Comparison of ENCODE assay signal across 8 cellular contexts in the genomic region with DNA sequence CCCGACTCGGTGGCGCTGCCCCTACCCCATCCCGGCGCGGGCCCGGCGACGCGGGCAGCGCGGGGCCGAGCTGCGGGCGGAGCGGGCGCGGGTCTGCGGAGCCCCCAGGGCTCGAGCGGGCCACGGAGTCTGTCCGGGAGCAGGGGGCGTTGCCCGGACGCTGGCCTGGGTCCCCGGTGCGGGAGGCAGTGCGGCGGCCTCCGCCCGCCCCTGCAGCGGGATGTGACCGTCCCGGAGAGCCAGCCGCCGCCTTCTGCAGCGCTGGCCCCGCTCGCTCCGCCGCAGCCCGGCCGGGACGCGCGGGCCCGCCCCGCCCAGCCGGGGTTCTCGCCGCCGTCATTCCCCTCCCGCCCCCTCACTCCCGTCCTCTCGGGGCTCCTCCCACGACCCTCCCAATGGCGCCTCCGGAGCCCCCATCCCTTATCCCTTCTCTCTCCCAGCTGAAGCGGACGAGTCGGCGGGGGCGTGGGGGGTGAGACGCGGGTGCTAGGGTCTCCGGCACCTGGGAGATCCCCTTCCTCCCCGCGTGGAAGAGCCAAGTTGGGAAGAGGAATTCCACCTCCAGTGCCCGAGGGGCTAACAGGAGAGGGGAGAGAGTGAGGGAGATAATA. TPM values are rescaled to one million over a fixed set of nuclear protein-coding genes. Genes with fewer than 3 reads are reported as not detected.
DNase-seq lines count a peak whose midpoint lies in the region; ATAC-seq and TF ChIP-seq lines count a peak whose summit lies in the region.

A gene with protein sequence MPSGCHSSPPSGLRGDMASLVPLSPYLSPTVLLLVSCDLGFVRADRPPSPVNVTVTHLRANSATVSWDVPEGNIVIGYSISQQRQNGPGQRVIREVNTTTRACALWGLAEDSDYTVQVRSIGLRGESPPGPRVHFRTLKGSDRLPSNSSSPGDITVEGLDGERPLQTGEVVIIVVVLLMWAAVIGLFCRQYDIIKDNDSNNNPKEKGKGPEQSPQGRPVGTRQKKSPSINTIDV (minus strand): TSS at position 257 of the 611 bp plus-strand sequence. CDS start 521 bp downstream, outside the sequence.

- 0% methylated on average over 11 of the region's 70 CpGs for WGBS in right lobe of liver (ENCODE audit: insufficient coverage, low coverage, low lambda C conversion rate, missing lambda C conversion rate)

- peak; percentile 82 for TF ChIP-seq POLR2A in right lobe of liver (IDR thresholded peaks at IDR 0.05)

- H3K9ac ChIP-seq in ES-I3 (ENCODE audit: low read depth, low read length) (peak within 1 kb of the TSS; percentile 64), subcutaneous abdominal adipose tissue (ENCODE audit: low read length in 5 of 5) (peak within 1 kb of the TSS; percentile 73 to 89 (median 81))

- H3K27me3 ChIP-seq in SJCRH30 (peaks cover 14% of the 10 kb centered on the region), dorsolateral prefrontal cortex (no peaks in the 10 kb centered on the region), right lobe of liver (no peaks in the 10 kb centered on the region), subcutaneous abdominal adipose tissue (ENCODE audit: control insufficient read depth in 5 of 5, insufficient read depth in 4 of 5, low read length in 5 of 5) (peaks cover 0 to 10% (median 0%) of the 10 kb centered on the region in 5 donors)

- DNase-seq in SJCRH30: peak; percentile 25 to 34
- DNase-seq in dorsolateral prefrontal cortex: peak in 4 of 10 donors; percentile 37 to 59 (median 53)
- DNase-seq in right lobe of liver: peak; percentile 48 to 58 (median 56)
- no peak for DNase-seq in activated CD8-positive, alpha-beta memory T cell treated with anti-CD3 and anti-CD28 coated beads for 24 hours
- DNase-seq in DMS79 treated with DMSO at 0.1 percent for 48 hours (lab: John Stamatoyannopoulos, UW): no peak

- H3K4me3 ChIP-seq in SJCRH30 (peak within 1 kb of the TSS; percentile 61), dorsolateral prefrontal cortex (peak within 1 kb of the TSS; percentile 33 to 88 (median 73)), right lobe of liver (peak within 1 kb of the TSS; percentile 58 to 73 (median 63)), subcutaneous abdominal adipose tissue (ENCODE audit: low read depth in 1 of 5, low read length in 5 of 5) (peak within 1 kb of the TSS; percentile 72 to 82 (median 74))

- H3K36me3 ChIP-seq in ES-I3 (ENCODE audit: insufficient read depth, low read length) (no peaks in the 10 kb centered on the region), SJCRH30 (no peaks in the 10 kb centered on the region), right lobe of liver (peaks cover 0 to 7% (median 0%) of the 10 kb centered on the region in 4 donors), subcutaneous abdominal adipose tissue (ENCODE audit: control insufficient read depth in 5 of 5, insufficient read depth in 5 of 5, low read length in 5 of 5) (peaks cover 0 to 17% (median 8%) of the 10 kb centered on the region in 5 donors)

- TF ChIP-seq CTCF in dorsolateral prefrontal cortex (IDR thresholded peaks at IDR 0.05 in 54 of 56, conservative IDR thresholded peaks at IDR 0.05 in 2 of 56; ENCODE audit: low read depth in 1 of 56, partially characterized antibody in 56 of 56) (no peak), right lobe of liver (IDR thresholded peaks at IDR 0.05) (no peak)

- ATAC-seq in right lobe of liver (peak; percentile 3 to 33 (median 16)), HG03432 (IDR thresholded peaks at IDR 0.05; ENCODE audit: unreplicated experiment) (no peak)

- H3K9me3 ChIP-seq in ES-I3 (ENCODE audit: control insufficient read depth, insufficient read depth, low read length) (no peaks in the 10 kb centered on the region), SJCRH30 (replicated peaks) (no peaks in the 10 kb centered on the region), right lobe of liver (no peaks in the 10 kb centered on the region), subcutaneous abdominal adipose tissue (ENCODE audit: control insufficient read depth in 5 of 5, low read length in 5 of 5) (no peaks in the 10 kb centered on the region)

- intact Hi-C loops in dorsolateral prefrontal cortex (cut with DNase I) (loop anchor here (5.0 to 10.0 kb wide), 2 partner anchors 87 to 130 kb away; a partner anchor contains a TSS), right lobe of liver (cut with DNase I) (no loop called here)

- H3K27ac ChIP-seq in SJCRH30 (no peak within 1 kb of the TSS), dorsolateral prefrontal cortex (peak within 1 kb of the TSS in 53 of 59 donors; percentile 16 to 92 (median 76)), right lobe of liver (peak within 1 kb of the TSS; percentile 81 to 95 (median 92)), subcutaneous abdominal adipose tissue (ENCODE audit: low read depth, low read length) (peak within 1 kb of the TSS; percentile 88)

- H3K4me1 ChIP-seq in ES-I3 (ENCODE audit: insufficient read depth, low read length) (peaks cover 7% of the 10 kb centered on the region; the same call in 1 of the 2 replicates), SJCRH30 (no peaks in the 10 kb centered on the region), right lobe of liver (peaks cover 0 to 43% (median 9%) of the 10 kb centered on the region in 4 donors), subcutaneous abdominal adipose tissue (ENCODE audit: control insufficient read depth in 5 of 5, insufficient read depth in 5 of 5, low read length in 5 of 5) (peaks cover 3 to 22% (median 17%) of the 10 kb centered on the region in 5 donors)

RNA-seq across cellular contexts. Expression of the gene that starts here (rescaled TPM):
- total RNA-seq in SJCRH30 (2014; rRNA removed; shearing (Covaris generic)): 0.91 and 1.3 TPM in 2 replicates
- 10 to 100 TPM; 20.3 to 90.1 (median 53.4) TPM for total RNA-seq in dorsolateral prefrontal cortex
- 100 to 1,000 TPM in 2 of 6 experiments, 10 to 100 TPM in 4; 29.9 to 123 (median 65.1) TPM for total RNA-seq in right lobe of liver

Comparison
In these comparisons a context has a peak if more than half of its experiments do, and no peak if none do; other contexts are left out.
1. DNase-seq: peak in SJCRH30 (2 of 2) and right lobe of liver (3 of 3); none in activated CD8-positive, alpha-beta memory T cell treated with anti-CD3 and anti-CD28 coated beads for 24 hours (single experiment) and DMS79 treated with DMSO at 0.1 percent for 48 hours (single experiment).
2. intact Hi-C loops: an anchor here in dorsolateral prefrontal cortex (5.0 to 10.0 kb wide); none called in right lobe of liver.
3. Peak in every context shown above with its lines, with median percentiles within 50 percentile points of each other: H3K4me3 ChIP-seq.